22 cellular contexts compared by ENCODE assay signal in the genomic region with DNA sequence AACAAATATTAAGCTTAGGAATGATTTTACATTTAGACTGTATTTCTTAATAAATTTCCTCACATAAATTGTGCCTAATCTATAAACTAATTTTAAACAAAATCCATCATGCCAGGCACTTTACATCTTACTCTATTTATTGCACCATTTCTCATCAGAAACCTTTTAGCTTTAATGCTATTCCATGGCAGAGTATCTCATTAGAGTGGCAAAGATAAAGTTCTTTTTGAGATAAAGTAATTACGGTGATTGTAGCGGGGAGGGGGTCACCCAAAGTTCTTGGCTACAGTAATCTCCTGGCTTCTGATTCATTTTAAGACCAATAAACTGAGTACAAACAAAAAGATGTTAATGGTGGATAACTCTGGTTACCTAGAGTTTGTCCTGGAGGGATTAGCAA.
"Had no signal": no experiment of that assay in that cellular context is flagged by ENCODE, and none has a peak within 500 bp of the region (broad histone marks: within the 10 kb centered on the region; RNA-seq: fewer than 3 reads in every experiment).

No MANE protein-coding gene starts in this region.

- H3K27me3 ChIP-seq: colonic mucosa, esophagus squamous epithelium, gastrocnemius medialis, heart right ventricle, left lung had no signal

- ATAC-seq: effector memory CD8-positive, alpha-beta T cell; esophagus mucosa; gastrocnemius medialis; heart right ventricle; left cardiac atrium; left lung; left ventricle myocardium superior; lower lobe of right lung; naive thymus-derived CD4-positive, alpha-beta T cell had no signal

- DNase-seq: colonic mucosa; cortex of kidney; effector CD8-positive, alpha-beta T cell; effector memory CD8-positive, alpha-beta T cell; endodermal cell; erythroblast; esophagus squamous epithelium; foreskin fibroblast; foreskin melanocyte; gastrocnemius medialis; glutamatergic neuron; head of caudate nucleus; heart right ventricle; hippocampal formation; left cardiac atrium; left lung; left ventricle myocardium superior; lower lobe of right lung; mesenchymal stem cell; midbrain; naive thymus-derived CD4-positive, alpha-beta T cell had no signal

- H3K36me3 ChIP-seq: colonic mucosa, esophagus squamous epithelium, gastrocnemius medialis, heart right ventricle, left lung, lower lobe of right lung had no signal

- H3K9me3 ChIP-seq: colonic mucosa, esophagus squamous epithelium, gastrocnemius medialis, heart right ventricle, left lung, lower lobe of right lung had no signal

- H3K4me3 ChIP-seq: colonic mucosa, esophagus squamous epithelium, gastrocnemius medialis, heart right ventricle, left lung, lower lobe of right lung had no signal

- H3K4me1 ChIP-seq: colonic mucosa, esophagus squamous epithelium, gastrocnemius medialis, left lung, lower lobe of right lung had no signal
